ENCODE assay signal across 17 cellular contexts in the genomic region with DNA sequence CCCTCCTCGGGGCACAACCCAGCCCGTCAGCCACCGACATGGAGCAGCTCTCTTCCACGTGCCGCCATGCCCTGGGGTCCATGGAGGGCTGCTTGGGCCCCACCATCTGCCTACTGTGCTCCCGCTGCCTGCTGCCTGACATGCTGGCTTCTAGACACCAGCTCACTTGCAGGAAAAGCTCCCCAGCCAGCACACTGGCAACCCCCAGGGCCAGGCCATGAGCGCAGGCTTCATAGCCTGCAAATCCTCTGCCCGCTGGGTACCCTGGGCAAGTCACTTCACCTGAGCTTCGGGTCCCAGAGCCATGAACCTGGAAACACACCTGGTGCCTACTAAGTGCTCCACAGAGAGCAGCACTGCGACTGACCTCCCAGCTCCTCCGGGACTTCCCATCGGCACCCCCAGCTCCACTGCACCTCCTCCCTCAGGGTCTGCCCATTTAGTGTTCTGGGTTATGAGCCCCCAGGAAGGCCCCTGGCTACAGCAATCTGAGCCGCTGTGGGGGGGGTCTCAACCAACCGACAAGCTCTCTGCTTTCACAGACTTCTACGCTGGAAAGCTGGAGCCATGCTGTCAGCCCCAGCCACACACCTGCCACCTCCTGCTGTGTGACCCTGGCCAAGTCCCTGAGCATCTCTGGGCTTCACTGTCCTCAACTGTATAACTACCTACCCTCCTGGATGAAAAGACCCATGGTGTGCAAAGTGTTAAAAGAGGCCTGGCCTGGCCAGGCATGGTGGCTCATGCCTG.
"Had no signal": no experiment of that assay in that cellular context is flagged by ENCODE, and none has a peak within 500 bp of the region (broad histone marks: within the 10 kb centered on the region; RNA-seq: fewer than 3 reads in every experiment).

No MANE protein-coding gene starts in this region.

- DNase-seq: activated B cell treated with CpG ODN at 0.5 μM for 24 hours; activated CD4-positive, alpha-beta T cell treated with anti-CD3 and anti-CD28 coated beads for 36 hours; activated CD4-positive, alpha-beta T cell treated with anti-CD3 and anti-CD28 coated beads, Interleukin-2, amount 50 U/mL, for 48 hours; activated naive CD8-positive, alpha-beta T cell treated with anti-CD3 and anti-CD28 coated beads for 36 hours; amygdala; immature natural killer cell; kidney glomerular epithelial cell; left ventricle myocardium inferior; mammary epithelial cell; stimulated activated CD4-positive, alpha-beta T cell treated with anti-CD3 and anti-CD28 coated beads, Interleukin-4, amount 100 ng/mL, for 24 hours; substantia nigra; SW 1271; uterus had no signal

- H3K27me3 Mint-ChIP-seq: activated B cell treated with CpG ODN at 0.5 μM for 24 hours; activated CD4-positive, alpha-beta T cell treated with anti-CD3 and anti-CD28 coated beads for 36 hours; activated naive CD8-positive, alpha-beta T cell treated with anti-CD3 and anti-CD28 coated beads for 36 hours; activated T-helper 17 cell treated with anti-CD3 and anti-CD28 coated beads, Interleukin-2, amount 50 U/mL, for 72 hours; natural killer cell treated with Interleukin-12 subunit alpha and Interleukin-12 subunit beta and Interleukin-15 and Interleukin-18, amount 100 ng/mL, for 72 hours; stimulated activated naive CD8-positive, alpha-beta T cell treated with anti-CD3 and anti-CD28 coated beads, Interleukin-15, Interleukin-2, amounts not matched to agents 100 ng/mL and 50 ng/mL, for 24 hours; T-helper 17 cell had no signal

- H3K4me1 Mint-ChIP-seq: activated naive CD8-positive, alpha-beta T cell treated with anti-CD3 and anti-CD28 coated beads for 36 hours; activated T-helper 17 cell treated with anti-CD3 and anti-CD28 coated beads, Interleukin-2, amount 50 U/mL, for 72 hours; immature natural killer cell had no signal

- H3K4me3 Mint-ChIP-seq: activated B cell treated with CpG ODN at 0.5 μM for 24 hours; activated CD4-positive, alpha-beta T cell treated with anti-CD3 and anti-CD28 coated beads for 36 hours; activated naive CD8-positive, alpha-beta T cell treated with anti-CD3 and anti-CD28 coated beads for 36 hours; activated T-helper 17 cell treated with anti-CD3 and anti-CD28 coated beads, Interleukin-2, amount 50 U/mL, for 72 hours; immature natural killer cell; natural killer cell treated with Interleukin-12 subunit alpha and Interleukin-12 subunit beta and Interleukin-15 and Interleukin-18, amount 100 ng/mL, for 72 hours; stimulated activated naive CD8-positive, alpha-beta T cell treated with anti-CD3 and anti-CD28 coated beads, Interleukin-15, Interleukin-2, amounts not matched to agents 100 ng/mL and 50 ng/mL, for 24 hours; T-helper 17 cell had no signal

- H3K9me3 Mint-ChIP-seq: activated B cell treated with CpG ODN at 0.5 μM for 24 hours; activated naive CD8-positive, alpha-beta T cell treated with anti-CD3 and anti-CD28 coated beads for 36 hours; activated T-helper 17 cell treated with anti-CD3 and anti-CD28 coated beads, Interleukin-2, amount 50 U/mL, for 72 hours; immature natural killer cell; natural killer cell treated with Interleukin-12 subunit alpha and Interleukin-12 subunit beta and Interleukin-15 and Interleukin-18, amount 100 ng/mL, for 72 hours; stimulated activated naive CD8-positive, alpha-beta T cell treated with anti-CD3 and anti-CD28 coated beads, Interleukin-15, Interleukin-2, amounts not matched to agents 100 ng/mL and 50 ng/mL, for 24 hours had no signal

- ATAC-seq: activated CD4-positive, alpha-beta T cell treated with anti-CD3 and anti-CD28 coated beads for 36 hours; activated T-helper 17 cell treated with anti-CD3 and anti-CD28 coated beads, Interleukin-2, amount 50 U/mL, for 72 hours; natural killer cell treated with Interleukin-12 subunit alpha and Interleukin-12 subunit beta and Interleukin-15 and Interleukin-18, amount 100 ng/mL, for 72 hours; T-helper 17 cell had no signal

- H3K27ac Mint-ChIP-seq: activated B cell treated with CpG ODN at 0.5 μM for 24 hours; activated CD4-positive, alpha-beta T cell treated with anti-CD3 and anti-CD28 coated beads for 36 hours; activated naive CD8-positive, alpha-beta T cell treated with anti-CD3 and anti-CD28 coated beads for 36 hours; activated T-helper 17 cell treated with anti-CD3 and anti-CD28 coated beads, Interleukin-2, amount 50 U/mL, for 72 hours; immature natural killer cell; natural killer cell treated with Interleukin-12 subunit alpha and Interleukin-12 subunit beta and Interleukin-15 and Interleukin-18, amount 100 ng/mL, for 72 hours; stimulated activated naive CD8-positive, alpha-beta T cell treated with anti-CD3 and anti-CD28 coated beads, Interleukin-15, Interleukin-2, amounts not matched to agents 100 ng/mL and 50 ng/mL, for 24 hours; T-helper 17 cell had no signal

- H3K36me3 Mint-ChIP-seq: natural killer cell treated with Interleukin-12 subunit alpha and Interleukin-12 subunit beta and Interleukin-15 and Interleukin-18, amount 100 ng/mL, for 72 hours had no signal
